Comparison of ENCODE assay signal across 2 cellular contexts in the genomic region with DNA sequence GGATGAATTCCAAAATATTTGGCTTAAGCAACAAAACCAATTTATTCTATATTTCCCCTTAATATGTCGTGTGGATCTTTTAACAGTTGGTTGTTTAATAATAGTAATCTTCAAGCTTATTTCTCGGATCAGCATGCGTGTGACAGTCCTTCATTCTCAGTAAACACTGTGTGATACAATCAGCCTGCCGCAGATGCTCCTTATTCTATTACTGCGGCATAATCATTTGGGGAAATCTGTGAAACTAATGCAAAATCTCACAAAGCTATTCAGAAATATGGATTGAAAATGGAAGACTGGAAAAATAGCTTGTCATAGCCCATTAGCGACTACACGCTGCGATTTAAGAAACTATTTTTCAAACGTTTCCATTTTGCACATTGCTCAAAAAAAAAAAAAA.
TF ChIP-seq lines count a peak whose summit lies in the region.

No MANE protein-coding gene starts in this region.

TF ChIP-seq in SK-N-SH, 30 proteins besides CTCF, POLR2A, EP300 and RAD21:
- TF ChIP-seq FOXJ3 (CRISPR knock-in tag; IDR thresholded peaks at IDR 0.05) (0 out of 2 replicates have a peak, but pooled peaks have one; percentile 35), GATA2 (CRISPR knock-in tag; IDR thresholded peaks at IDR 0.05) (peak; percentile 77), RFX5 (IDR thresholded peaks at IDR 0.05; ENCODE audit: low read length) (no peak), TEAD4 (IDR thresholded peaks at IDR 0.05; ENCODE audit: borderline replicate concordance, insufficient read depth) (no peak), POLR2AphosphoS5 (IDR thresholded peaks at IDR 0.05; ENCODE audit: low read depth, low read length) (no peak)
- TF ChIP-seq, protein P1, sequence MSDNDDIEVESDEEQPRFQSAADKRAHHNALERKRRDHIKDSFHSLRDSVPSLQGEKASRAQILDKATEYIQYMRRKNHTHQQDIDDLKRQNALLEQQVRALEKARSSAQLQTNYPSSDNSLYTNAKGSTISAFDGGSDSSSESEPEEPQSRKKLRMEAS (IDR thresholded peaks at IDR 0.05; ENCODE audit: low read depth), result no peak

TF ChIP-seq in SK-N-SH treated with all-trans-retinoic acid at 6 μM for 48 hours, 23 proteins besides CTCF, POLR2A, EP300 and RAD21:
- no peak for TF ChIP-seq BACH2 (CRISPR knock-in tag; IDR thresholded peaks at IDR 0.05; ENCODE audit: borderline replicate concordance)
- no peak for TF ChIP-seq ZFP3 (CRISPR knock-in tag; IDR thresholded peaks at IDR 0.05)
- TF ChIP-seq ZC3H10 (CRISPR knock-in tag; IDR thresholded peaks at IDR 0.05), result no peak
- no peak for TF ChIP-seq ZFP30 (CRISPR knock-in tag; IDR thresholded peaks at IDR 0.05)
- TF ChIP-seq ZNF565 (CRISPR knock-in tag; conservative IDR thresholded peaks at IDR 0.05; ENCODE audit: low read depth), result no peak
- TF ChIP-seq RARB (CRISPR knock-in tag; IDR thresholded peaks at IDR 0.05), result no peak
- no peak for TF ChIP-seq ISL1 (CRISPR knock-in tag; IDR thresholded peaks at IDR 0.05)
- TF ChIP-seq ARNTL (CRISPR knock-in tag; IDR thresholded peaks at IDR 0.05; ENCODE audit: borderline replicate concordance, low read depth), result no peak
- TF ChIP-seq TCF4 (CRISPR knock-in tag; IDR thresholded peaks at IDR 0.05; ENCODE audit: borderline replicate concordance), result no peak
- TF ChIP-seq PPARA (CRISPR knock-in tag; IDR thresholded peaks at IDR 0.05; ENCODE audit: borderline replicate concordance), result no peak
- TF ChIP-seq, protein P2, sequence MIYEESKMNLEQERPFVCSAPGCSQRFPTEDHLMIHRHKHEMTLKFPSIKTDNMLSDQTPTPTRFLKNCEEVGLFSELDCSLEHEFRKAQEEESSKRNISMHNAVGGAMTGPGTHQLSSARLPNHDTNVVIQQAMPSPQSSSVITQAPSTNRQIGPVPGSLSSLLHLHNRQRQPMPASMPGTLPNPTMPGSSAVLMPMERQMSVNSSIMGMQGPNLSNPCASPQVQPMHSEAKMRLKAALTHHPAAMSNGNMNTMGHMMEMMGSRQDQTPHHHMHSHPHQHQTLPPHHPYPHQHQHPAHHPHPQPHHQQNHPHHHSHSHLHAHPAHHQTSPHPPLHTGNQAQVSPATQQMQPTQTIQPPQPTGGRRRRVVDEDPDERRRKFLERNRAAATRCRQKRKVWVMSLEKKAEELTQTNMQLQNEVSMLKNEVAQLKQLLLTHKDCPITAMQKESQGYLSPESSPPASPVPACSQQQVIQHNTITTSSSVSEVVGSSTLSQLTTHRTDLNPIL (CRISPR knock-in tag; IDR thresholded peaks at IDR 0.05; ENCODE audit: low read depth), result no peak
- no peak for TF ChIP-seq GLIS3 (CRISPR knock-in tag; IDR thresholded peaks at IDR 0.05)
- TF ChIP-seq OSR1 (CRISPR knock-in tag; IDR thresholded peaks at IDR 0.05), result no peak
- TF ChIP-seq, protein P3, sequence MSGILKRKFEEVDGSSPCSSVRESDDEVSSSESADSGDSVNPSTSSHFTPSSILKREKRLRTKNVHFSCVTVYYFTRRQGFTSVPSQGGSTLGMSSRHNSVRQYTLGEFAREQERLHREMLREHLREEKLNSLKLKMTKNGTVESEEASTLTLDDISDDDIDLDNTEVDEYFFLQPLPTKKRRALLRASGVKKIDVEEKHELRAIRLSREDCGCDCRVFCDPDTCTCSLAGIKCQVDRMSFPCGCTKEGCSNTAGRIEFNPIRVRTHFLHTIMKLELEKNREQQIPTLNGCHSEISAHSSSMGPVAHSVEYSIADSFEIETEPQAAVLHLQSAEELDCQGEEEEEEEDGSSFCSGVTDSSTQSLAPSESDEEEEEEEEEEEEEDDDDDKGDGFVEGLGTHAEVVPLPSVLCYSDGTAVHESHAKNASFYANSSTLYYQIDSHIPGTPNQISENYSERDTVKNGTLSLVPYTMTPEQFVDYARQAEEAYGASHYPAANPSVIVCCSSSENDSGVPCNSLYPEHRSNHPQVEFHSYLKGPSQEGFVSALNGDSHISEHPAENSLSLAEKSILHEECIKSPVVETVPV (CRISPR knock-in tag; IDR thresholded peaks at IDR 0.05), result no peak
- TF ChIP-seq ESRRG (CRISPR knock-in tag; IDR thresholded peaks at IDR 0.05), result no peak
TF ChIP-seq in SK-N-SH treated with all-trans-retinoic acid at 6 μM for 48 hours: peak in this region for 0.
